ENCODE assay signal across 8 cellular contexts in genomic region chr14:75258079-75258802, GRCh38. TPM values are rescaled to one million over a fixed set of nuclear protein-coding genes. Genes with fewer than 3 reads are reported as not detected.
DNase-seq lines count a peak whose midpoint lies in the region; TF ChIP-seq lines count a peak whose summit lies in the region.

No MANE protein-coding gene starts in this region.

- peaks cover 16% of the 10 kb centered on the region for H3K4me1 Mint-ChIP-seq in T-helper 1 cell treated with Interleukin-12 subunit alpha and Interleukin-12 subunit beta and Interleukin-4 antibody, amounts not matched to agents 30 μg/mL and 1 μg/mL, for 36 hours (ENCODE audit: low read depth)
- peaks cover 35% of the 10 kb centered on the region for H3K4me1 Mint-ChIP-seq in progenitor cell of endocrine pancreas (ENCODE audit: low read depth)

- no peaks in the 10 kb centered on the region for H3K36me3 ChIP-seq in SJSA1

- H3K27me3 Mint-ChIP-seq in T-helper 1 cell treated with Interleukin-12 subunit alpha and Interleukin-12 subunit beta and Interleukin-4 antibody, amounts not matched to agents 30 μg/mL and 1 μg/mL, for 36 hours (ENCODE audit: low read depth) = peaks cover 67% of the 10 kb centered on the region
- H3K27me3 Mint-ChIP-seq in progenitor cell of endocrine pancreas = peaks cover 3% of the 10 kb centered on the region

- DNase-seq in T-helper 1 cell (no peak), SJSA1 (ENCODE audit: low read depth in 1 of 2, low spot score in 2 of 2) (no peak), fibroblast of pulmonary artery (ENCODE audit: low read depth) (peak; percentile 82), progenitor cell of endocrine pancreas (ENCODE audit: low spot score, unreplicated experiment) (no peak), NCI-H2227 treated with DMSO at 0.1 percent for 48 hours (lab: John Stamatoyannopoulos, UW) (no peak), kidney tubule cell (ENCODE audit: low spot score) (no peak), GF-D8 (lab: John Stamatoyannopoulos, UW) (no peak)

- H3K4me3 Mint-ChIP-seq in T-helper 1 cell treated with Interleukin-12 subunit alpha and Interleukin-12 subunit beta and Interleukin-4 antibody, amounts not matched to agents 30 μg/mL and 1 μg/mL, for 36 hours = peak overlapping the region; percentile 84
- peak overlapping the region; percentile 77 for H3K4me3 Mint-ChIP-seq in progenitor cell of endocrine pancreas (ENCODE audit: low read depth)

- TF ChIP-seq CTCF in fibroblast of pulmonary artery (IDR thresholded peaks at IDR 0.05; ENCODE audit: low read length, missing control alignments) = no peak
- no peak for TF ChIP-seq CTCF in progenitor cell of endocrine pancreas (IDR thresholded peaks at IDR 0.05; ENCODE audit: unreplicated experiment)

- no peaks in the 10 kb centered on the region for H3K27me3 ChIP-seq in SJSA1 (replicated peaks)

- peak overlapping the region; percentile 94 for H3K27ac Mint-ChIP-seq in T-helper 1 cell treated with Interleukin-12 subunit alpha and Interleukin-12 subunit beta and Interleukin-4 antibody, amounts not matched to agents 30 μg/mL and 1 μg/mL, for 36 hours
- peak overlapping the region; percentile 97 for H3K27ac Mint-ChIP-seq in progenitor cell of endocrine pancreas

- no peaks in the 10 kb centered on the region for H3K9me3 ChIP-seq in SJSA1 (replicated peaks)

- no peaks in the 10 kb centered on the region for H3K36me3 Mint-ChIP-seq in T-helper 1 cell treated with Interleukin-12 subunit alpha and Interleukin-12 subunit beta and Interleukin-4 antibody, amounts not matched to agents 30 μg/mL and 1 μg/mL, for 36 hours (ENCODE audit: low read depth)
- H3K36me3 Mint-ChIP-seq in progenitor cell of endocrine pancreas (ENCODE audit: insufficient read depth) = no peaks in the 10 kb centered on the region

- peak overlapping the region; percentile 97 for H3K27ac ChIP-seq in SJSA1

- H3K9me3 Mint-ChIP-seq in T-helper 1 cell treated with Interleukin-12 subunit alpha and Interleukin-12 subunit beta and Interleukin-4 antibody, amounts not matched to agents 30 μg/mL and 1 μg/mL, for 36 hours = no peaks in the 10 kb centered on the region
- no peaks in the 10 kb centered on the region for H3K9me3 Mint-ChIP-seq in progenitor cell of endocrine pancreas (ENCODE audit: low read depth)

- H3K4me1 ChIP-seq in SJSA1 (replicated peaks) = peaks cover 16% of the 10 kb centered on the region

- H3K4me3 ChIP-seq in SJSA1 (peak overlapping the region; percentile 40), fibroblast of pulmonary artery (replicated peaks; ENCODE audit: low read depth, low read length) (peak overlapping the region; percentile 26)

RNA-seq across cellular contexts. Expression of gene FOS, which starts 20.4 kb away (rescaled TPM):
- 6.6 and 7.9 TPM in 2 replicates for total RNA-seq in SJSA1 (2014; rRNA removed; shearing (Covaris generic))
- 73.7 and 88.8 TPM in 2 replicates for total RNA-seq in progenitor cell of endocrine pancreas
